In genomic region chr12:13039557-13039956, GRCh38 we compare ENCODE assay signal across 28 cellular contexts. TPM values are rescaled to one million over a fixed set of nuclear protein-coding genes. Genes with fewer than 3 reads are reported as not detected.
DNase-seq lines count a peak whose midpoint lies in the region; ATAC-seq, FAIRE-seq and TF ChIP-seq lines count a peak whose summit lies in the region.
"Had no signal": no experiment of that assay in that cellular context is flagged by ENCODE, and none has a peak within 500 bp of the region (broad histone marks: within the 10 kb centered on the region; RNA-seq: fewer than 3 reads in every experiment).

No MANE protein-coding gene starts in this region.

- no peak for ATAC-seq in sciatic nerve
- ATAC-seq: Panc1; stimulated activated naive CD8-positive, alpha-beta T cell treated with anti-CD3 and anti-CD28 coated beads, Interleukin-15, amount 100 ng/mL, for 72 hours had no signal

- no peaks in the 10 kb centered on the region for H3K9me3 ChIP-seq in Loucy (ENCODE audit: insufficient read depth, low read depth, low read length)
- no peaks in the 10 kb centered on the region for H3K9me3 ChIP-seq in hepatocyte (ENCODE audit: low read depth)
- H3K9me3 ChIP-seq in small intestine (ENCODE audit: control insufficient read depth, low read depth): no peaks in the 10 kb centered on the region
- H3K9me3 ChIP-seq: ascending aorta had no signal

- H3K9ac ChIP-seq in Loucy (ENCODE audit: low read depth, low read length, poor library complexity, severe bottlenecking): peak overlapping the region; percentile 4

- H2AFZ ChIP-seq in Loucy (ENCODE audit: low read length) (peak overlapping the region; percentile 80), hepatocyte (no peak overlapping the region)

- no peak for FAIRE-seq in small intestine (lab: Jason Lieb, UNC)
- FAIRE-seq: kidney had no signal

- H3F3A ChIP-seq in Loucy (ENCODE audit: low read depth): no peaks in the 10 kb centered on the region

- H3K27me3 ChIP-seq in Loucy (ENCODE audit: insufficient read depth, low read length, poor library complexity, severe bottlenecking) (no peaks in the 10 kb centered on the region), hepatocyte (no peaks in the 10 kb centered on the region), small intestine (ENCODE audit: control insufficient read depth in 2 of 2, insufficient read depth in 2 of 2, low read length in 2 of 2) (no peaks in the 10 kb centered on the region)
- H3K27me3 ChIP-seq: ascending aorta had no signal

- no peaks in the 10 kb centered on the region for H4K20me1 ChIP-seq in Loucy (ENCODE audit: insufficient read depth, low read length, poor library complexity, severe bottlenecking)
- no peaks in the 10 kb centered on the region for H4K20me1 ChIP-seq in hepatocyte (ENCODE audit: insufficient read depth, poor library complexity, severe bottlenecking)

- peaks cover 3% of the 10 kb centered on the region; the same call in 1 of the 2 replicates for H3K79me2 ChIP-seq in Loucy (ENCODE audit: insufficient read depth, low read length)
- no peaks in the 10 kb centered on the region for H3K79me2 ChIP-seq in hepatocyte

- H3K4me2 ChIP-seq in Loucy (ENCODE audit: low read depth, low read length, poor library complexity, severe bottlenecking) (no peak overlapping the region), hepatocyte (peak overlapping the region; percentile 30)

- H3K36me3 ChIP-seq in Loucy (ENCODE audit: insufficient read depth, low read length) (no peaks in the 10 kb centered on the region), hepatocyte (replicated peaks; ENCODE audit: insufficient read depth, low read depth) (no peaks in the 10 kb centered on the region), small intestine (ENCODE audit: control insufficient read depth in 2 of 2, insufficient read depth in 2 of 2, low read length in 2 of 2) (no peaks in the 10 kb centered on the region)
- H3K36me3 ChIP-seq: ascending aorta had no signal

- intact Hi-C loops in sciatic nerve (cut with DNase I): no loop called here

- no peaks in the 10 kb centered on the region for H3K9me2 ChIP-seq in Loucy (replicated peaks; ENCODE audit: low read depth, low read length)
- H3K9me2 ChIP-seq in hepatocyte (replicated peaks; ENCODE audit: insufficient read depth): no peaks in the 10 kb centered on the region

- DNase-seq in DMS 273 (lab: John Stamatoyannopoulos, UW; ENCODE audit: unreplicated experiment) (peak; percentile 11), DMS 273 treated with DMSO at 0.1 percent for 48 hours (lab: John Stamatoyannopoulos, UW) (no peak), hepatocyte (ENCODE audit: low spot score) (peak; percentile 38), small intestine (peak; percentile 74), sciatic nerve (ENCODE audit: low spot score) (no peak), GM03348 (ENCODE audit: low spot score) (no peak), HT-29 (ENCODE audit: low spot score) (no peak)
- DNase-seq: 8988T; activated CD4-positive, alpha-beta T cell treated with anti-CD3 and anti-CD28 coated beads, Interleukin-2, amount 50 U/mL, for 48 hours; activated CD4-positive, CD25-positive, alpha-beta regulatory T cell; activated CD8-positive, alpha-beta memory T cell treated with anti-CD3 and anti-CD28 coated beads, Interleukin-2, amount 50 U/mL, for 4 hours; activated naive CD8-positive, alpha-beta T cell treated with anti-CD3 and anti-CD28 coated beads for 36 hours; CD8-positive, alpha-beta memory T cell; dermis blood vessel endothelial cell; glutamatergic neuron; Karpas-422; kidney; mammary epithelial cell; NCI-H2081; retina; SHP77 treated with DMSO at 0.1 percent for 48 hours; stimulated activated CD4-positive, alpha-beta T cell treated with anti-CD3 and anti-CD28 coated beads, Interleukin-12 subunit alpha, Interleukin-12 subunit beta, amount 100 ng/mL, for 4 hours; stimulated activated naive CD8-positive, alpha-beta T cell treated with anti-CD3 and anti-CD28 coated beads, Interleukin-15, amount 100 ng/mL, for 72 hours; T-helper 9 cell; trophoblast cell had no signal

- peak overlapping the region; percentile 59 for H3K27ac ChIP-seq in hepatocyte
- H3K27ac ChIP-seq in small intestine (ENCODE audit: low read depth in 1 of 2, low read length in 1 of 2): no peak overlapping the region

- no peak overlapping the region for H3K4me3 ChIP-seq in Loucy (ENCODE audit: low read length, poor library complexity, severe bottlenecking)
- H3K4me3 ChIP-seq in hepatocyte: no peak overlapping the region
- H3K4me3 ChIP-seq in small intestine (ENCODE audit: low read depth in 1 of 2, low read length in 2 of 2): no peak overlapping the region
- H3K4me3 ChIP-seq: ascending aorta had no signal

- H3K4me1 ChIP-seq in Loucy (ENCODE audit: insufficient read depth, low read length, poor library complexity, severe bottlenecking): peaks cover 9% of the 10 kb centered on the region
- peaks cover 16% of the 10 kb centered on the region for H3K4me1 ChIP-seq in hepatocyte (ENCODE audit: insufficient read depth)
- H3K4me1 ChIP-seq in small intestine (ENCODE audit: control insufficient read depth in 2 of 2, insufficient read depth in 1 of 2, low read depth in 1 of 2, low read length in 1 of 2): no peaks in the 10 kb centered on the region

- WGBS in hepatocyte (ENCODE audit: low lambda C conversion rate, missing lambda C conversion rate): 39% methylated on average over 3 of the region's 3 CpGs
- WGBS in small intestine, 3 donors: 33 to 49% (median 44%) methylated on average over 3 of the region's 3 CpGs

- no peak for TF ChIP-seq CTCF in Loucy (conservative IDR thresholded peaks at IDR 0.05; ENCODE audit: low read length)
- no peak for TF ChIP-seq CTCF in hepatocyte (IDR thresholded peaks at IDR 0.05; ENCODE audit: poor library complexity)

RNA-seq across cellular contexts. Expression of gene FAM234B, which starts 4.6 kb away (rescaled TPM):
- total RNA-seq in hepatocyte (4.0 and 4.1 TPM in 2 replicates), sciatic nerve (7.8 TPM)
- polyA plus RNA-seq in hepatocyte (0.66 and 0.85 TPM in 2 replicates), small intestine (1 to 10 TPM in 1 of 3 donors, under 1 TPM in 2; 0.45 to 2.2 (median 0.54) TPM)
- 0.26 and 0.76 TPM in 2 replicates for total RNA-seq in HT-29 (2014; rRNA removed; shearing (Covaris generic))

RNA-seq across cellular contexts. Expression of gene HEBP1, which starts 39.5 kb away (rescaled TPM):
- total RNA-seq in hepatocyte: 30.1 and 35.6 TPM in 2 replicates
- polyA plus RNA-seq in hepatocyte: 79.7 and 89.5 TPM in 2 replicates
- 100 to 1,000 TPM; 214 to 642 (median 568) TPM for polyA plus RNA-seq in small intestine
- 67.8 TPM for total RNA-seq in sciatic nerve
- total RNA-seq in HT-29 (2014; rRNA removed; shearing (Covaris generic)): 0.46 and 1.0 TPM in 2 replicates

Comparison
In these comparisons a context has a peak if more than half of its experiments do, and no peak if none do; other contexts are left out.
1. DNase-seq: peak in DMS 273 (single experiment), hepatocyte (single experiment) and small intestine (single experiment); none in DMS 273 treated with DMSO at 0.1 percent for 48 hours (single experiment), sciatic nerve (single experiment), GM03348 (single experiment) and HT-29 (single experiment).
2. RNA of gene HEBP1, which starts 39.5 kb away (total RNA-seq): 67.8 TPM in sciatic nerve (single experiment) and 30.1 to 35.6 TPM in hepatocyte; 0.46 to 1.0 TPM in HT-29; every median in the first group is over 10 times any median in the second.